Comparison of ENCODE assay signal across 24 cellular contexts in the genomic region with DNA sequence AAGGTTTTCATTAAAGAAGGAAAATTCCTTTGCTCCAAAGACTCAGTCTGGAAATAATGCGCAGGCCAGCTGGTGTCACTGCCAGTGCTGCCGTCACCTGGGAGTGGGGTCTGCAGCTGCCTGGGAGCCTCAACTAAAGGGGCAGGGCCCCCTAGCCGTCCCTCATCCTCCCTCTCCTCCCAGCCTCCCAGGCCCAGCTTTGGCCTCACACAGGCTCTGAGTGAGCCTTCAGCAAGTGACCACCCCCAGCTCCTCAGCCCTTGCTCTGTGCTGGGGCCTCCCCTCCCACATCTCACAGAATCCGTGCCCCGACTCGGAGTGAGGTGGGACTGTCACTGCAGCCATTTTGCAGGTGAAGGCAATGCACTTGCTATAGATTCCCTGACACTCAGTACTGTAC. TPM values are rescaled to one million over a fixed set of nuclear protein-coding genes. Genes with fewer than 3 reads are reported as not detected.
DNase-seq lines count a peak whose midpoint lies in the region; ATAC-seq and TF ChIP-seq lines count a peak whose summit lies in the region.
"Had no signal": no experiment of that assay in that cellular context is flagged by ENCODE, and none has a peak within 500 bp of the region (broad histone marks: within the 10 kb centered on the region; RNA-seq: fewer than 3 reads in every experiment).

No MANE protein-coding gene starts in this region.

- H4K91ac ChIP-seq in neuronal stem cell (ENCODE audit: low read depth, low read length, poor library complexity): no peak overlapping the region

- peak overlapping the region; percentile 11 for H2BK5ac ChIP-seq in neuronal stem cell (ENCODE audit: low read length)

- no peak overlapping the region for H3K14ac ChIP-seq in neuronal stem cell (ENCODE audit: low read length)

- H3K4me3 ChIP-seq in left ventricle myocardium inferior (no peak overlapping the region), right cardiac atrium (ENCODE audit: low read length) (no peak overlapping the region), neuronal stem cell (ENCODE audit: low read length in 2 of 2) (no peak overlapping the region), spleen (no peak overlapping the region)
- H3K4me3 ChIP-seq: BLaER1 had no signal

- H3K36me3 ChIP-seq in left ventricle myocardium inferior: no peaks in the 10 kb centered on the region
- H3K36me3 ChIP-seq in neuronal stem cell (replicated peaks in 1 of 2; ENCODE audit: control insufficient read depth in 2 of 2, insufficient read depth in 2 of 2, low read length in 2 of 2): no peaks in the 10 kb centered on the region
- no peaks in the 10 kb centered on the region for H3K36me3 ChIP-seq in spleen
- H3K36me3 ChIP-seq: BE2C, BLaER1 had no signal

- no peak for TF ChIP-seq CTCF in left ventricle myocardium inferior (IDR thresholded peaks at IDR 0.05; ENCODE audit: borderline replicate concordance)
- TF ChIP-seq CTCF in spleen (IDR thresholded peaks at IDR 0.05 in 8 of 11, conservative IDR thresholded peaks at IDR 0.05 in 3 of 11): no peak

- H3K9me3 ChIP-seq in left ventricle myocardium inferior (replicated peaks): no peaks in the 10 kb centered on the region
- H3K9me3 ChIP-seq in right cardiac atrium (ENCODE audit: control insufficient read depth, low read length): no peaks in the 10 kb centered on the region
- H3K9me3 ChIP-seq in neuronal stem cell (replicated peaks in 1 of 2; ENCODE audit: control insufficient read depth in 2 of 2, insufficient read depth in 1 of 2, low read depth in 1 of 2, low read length in 2 of 2): no peaks in the 10 kb centered on the region
- no peaks in the 10 kb centered on the region for H3K9me3 ChIP-seq in spleen
- H3K9me3 ChIP-seq: BE2C, BLaER1 had no signal

- peak overlapping the region; percentile 78 for H2AK5ac ChIP-seq in neuronal stem cell (ENCODE audit: low read depth, low read length)

- intact Hi-C loops in Right ventricle myocardium superior (cut with DNase I): no loop called here
- intact Hi-C loops in left ventricle myocardium inferior (cut with micrococcal nuclease): no loop called here
- intact Hi-C loops in right cardiac atrium (cut with DNase I): no loop called here
- intact Hi-C loops in left cardiac atrium (cut with DNase I): no loop called here
- intact Hi-C loops in spleen (cut with DNase I; ENCODE audit: low total_unique reads): no loop called here

- no peak overlapping the region for H3K27ac ChIP-seq in left ventricle myocardium inferior (replicated peaks)
- H3K27ac ChIP-seq in right cardiac atrium (ENCODE audit: low read length): no peak overlapping the region
- no peak overlapping the region for H3K27ac ChIP-seq in neuronal stem cell (replicated peaks; ENCODE audit: low read length)
- H3K27ac ChIP-seq in spleen: no peak overlapping the region
- H3K27ac ChIP-seq: BLaER1 had no signal

- H2AFZ ChIP-seq in neuronal stem cell (ENCODE audit: low read length): no peak overlapping the region

- H2BK120ac ChIP-seq in neuronal stem cell (ENCODE audit: low read depth, low read length): no peak overlapping the region

- H3K4me1 ChIP-seq in left ventricle myocardium inferior (peaks cover 10% of the 10 kb centered on the region), right cardiac atrium (ENCODE audit: control insufficient read depth, insufficient read depth, low read length) (no peaks in the 10 kb centered on the region), neuronal stem cell (ENCODE audit: control insufficient read depth in 2 of 2, insufficient read depth in 1 of 2, low read depth in 1 of 2, low read length in 2 of 2) (peaks cover 0 to 9% of the 10 kb centered on the region in 2 donors), spleen (no peaks in the 10 kb centered on the region)
- H3K4me1 ChIP-seq: BLaER1 had no signal

- H3K4me2 ChIP-seq in neuronal stem cell (ENCODE audit: insufficient read depth, low read length, poor library complexity, severe bottlenecking): no peak overlapping the region
- H3K4me2 ChIP-seq: BLaER1 had no signal

- H3K4ac ChIP-seq in neuronal stem cell (ENCODE audit: low read length): no peak overlapping the region

- H3K9ac ChIP-seq in neuronal stem cell (ENCODE audit: low read depth, low read length, poor library complexity): no peak overlapping the region
- H3K9ac ChIP-seq: BLaER1 had no signal

- peak overlapping the region; percentile 58 for H3K18ac ChIP-seq in neuronal stem cell (ENCODE audit: low read length)

- ATAC-seq in Right ventricle myocardium superior (ENCODE audit: poor library complexity) (no peak), right cardiac atrium (no peak), left cardiac atrium (no peak), HG03045 (IDR thresholded peaks at IDR 0.05; ENCODE audit: unreplicated experiment) (no peak)

- H3K79me1 ChIP-seq in neuronal stem cell (ENCODE audit: low read depth, low read length): no peaks in the 10 kb centered on the region

- no peak overlapping the region for H3K23ac ChIP-seq in neuronal stem cell (ENCODE audit: low read depth, low read length, poor library complexity)

- H2BK15ac ChIP-seq in neuronal stem cell (ENCODE audit: low read length): peak overlapping the region; percentile 18

- no peak overlapping the region for H2BK12ac ChIP-seq in neuronal stem cell (ENCODE audit: low read length)

- WGBS in right cardiac atrium: 89% methylated on average over 6 of the region's 6 CpGs
- WGBS in neuronal stem cell (ENCODE audit: extremely low coverage in 2 of 2, insufficient read length in 2 of 2, insufficient replicate concordance in 1 of 2), 2 donors: no CpG with 5 or more reads among the region's 6 CpGs
- 85 to 94% (median 88%) methylated on average over 6 of the region's 6 CpGs for WGBS in spleen, 5 donors

- DNase-seq in Right ventricle myocardium superior: peak; percentile 30
- no peak for DNase-seq in left ventricle myocardium inferior
- DNase-seq in right cardiac atrium: peak in 2 of 3 donors; percentile 7 to 16
- DNase-seq in left cardiac atrium: no peak
- DNase-seq in neuronal stem cell (ENCODE audit: low spot score): no peak
- DNase-seq in spleen: peak; percentile 69
- no peak for DNase-seq in dedifferentiated amniotic fluid mesenchymal stem cell (ENCODE audit: extremely low spot score)
- DNase-seq: 8988T; ACHN; BE2C; C1 segment of cervical spinal cord; CD4-positive, alpha-beta memory T cell; CD4-positive, CD25-positive, alpha-beta regulatory T cell; CD8-positive, alpha-beta memory T cell; COR-L47; DMS 273 treated with DMSO at 0.1 percent for 48 hours; DMS153; DMS53; DMS79; DND-41; EL; GDM1 had no signal

- H4K8ac ChIP-seq in neuronal stem cell (ENCODE audit: low read depth, low read length): no peak overlapping the region

- TF ChIP-seq POLR2A in spleen (IDR thresholded peaks at IDR 0.05): no peak

- H3K27me3 ChIP-seq in left ventricle myocardium inferior (ENCODE audit: low read depth) (peaks cover 5% of the 10 kb centered on the region), right cardiac atrium (ENCODE audit: control insufficient read depth, insufficient read depth) (no peaks in the 10 kb centered on the region), neuronal stem cell (ENCODE audit: control insufficient read depth in 3 of 3, insufficient read depth in 3 of 3, low read depth in 1 of 3, low read length in 3 of 3) (peaks cover 0 to 12% (median 0%) of the 10 kb centered on the region in 3 experiments), spleen (replicated peaks in 1 of 7) (no peaks in the 10 kb centered on the region)
- H3K27me3 ChIP-seq: BE2C, BLaER1 had no signal

RNA-seq across cellular contexts. Expression of a gene that starts 11.1 kb away (rescaled TPM):
- 6.6 TPM for total RNA-seq in Right ventricle myocardium superior
- total RNA-seq in left ventricle myocardium inferior: 0.60 TPM
- under 1 TPM; 0.23 to 0.47 (median 0.33) TPM for total RNA-seq in right cardiac atrium
- 0.59 TPM for polyA plus RNA-seq in right cardiac atrium
- 1 to 10 TPM in 1 of 2 donors, under 1 TPM in 1; 0.84 to 6.1 TPM for total RNA-seq in left cardiac atrium
- polyA plus RNA-seq in neuronal stem cell (2013, experiment 1 of 2): 2.3 TPM
- polyA plus RNA-seq in neuronal stem cell (2013, experiment 2 of 2): 2.2 TPM
- under 1 TPM in 5 of 7 donors, not detected in 2; 0.30 to 0.54 (median 0.34) TPM for total RNA-seq in spleen
- polyA plus RNA-seq in spleen: under 1 TPM; 0.02 to 0.11 (median 0.10) TPM
- total RNA-seq: CD4-positive, alpha-beta memory T cell had no signal
- polyA plus RNA-seq: CD4-positive, alpha-beta memory T cell; CD4-positive, CD25-positive, alpha-beta regulatory T cell had no signal

Comparison
In these comparisons a context has a peak if more than half of its experiments do, and no peak if none do; other contexts are left out.
1. DNase-seq: peak in Right ventricle myocardium superior (single experiment), right cardiac atrium (2 of 3) and spleen (single experiment); none in left ventricle myocardium inferior (single experiment), left cardiac atrium (single experiment), neuronal stem cell (single experiment) and dedifferentiated amniotic fluid mesenchymal stem cell (single experiment).